Comparison of ENCODE assay signal across 11 cellular contexts in genomic region chr1:236507022-236507700, GRCh38. TPM values are rescaled to one million over a fixed set of nuclear protein-coding genes. Genes with fewer than 3 reads are reported as not detected.
A peak's percentile ranks its signal among the peaks of the same experiment; 100 is the strongest.
DNase-seq lines count a peak whose midpoint lies in the region; ATAC-seq, FAIRE-seq and TF ChIP-seq lines count a peak whose summit lies in the region.
"Had no signal": no experiment of that assay in that cellular context is flagged by ENCODE, and none has a peak within 500 bp of the region (broad histone marks: within the 10 kb centered on the region; RNA-seq: fewer than 3 reads in every experiment).

No MANE protein-coding gene starts in this region.

- peaks cover 16% of the 10 kb centered on the region for H3K27me3 Mint-ChIP-seq in HFFc6 (ENCODE audit: insufficient read depth)

- DNase-seq in HFFc6: peak; percentile 7
- peak; percentile 4 for DNase-seq in SW480 (ENCODE audit: low spot score)
- peak in 3 of 6 donors; percentile 31 to 37 (median 37) for DNase-seq in pancreas
- DNase-seq in effector CD8-positive, alpha-beta T cell (lab: John Stamatoyannopoulos, UW): no peak
- DNase-seq: KG1; stimulated activated naive CD4-positive, alpha-beta T cell; T-helper 1 cell had no signal

- H3K4me3 ChIP-seq in gastroesophageal sphincter (no peak overlapping the region), pancreas (no peak overlapping the region)

- TF ChIP-seq POLR2A in gastroesophageal sphincter (IDR thresholded peaks at IDR 0.05): no peak

- H3K4me1 Mint-ChIP-seq in HFFc6 (ENCODE audit: low read depth): peaks cover 26% of the 10 kb centered on the region

- no peak overlapping the region for H3K27ac Mint-ChIP-seq in HFFc6

- no peaks in the 10 kb centered on the region for H3K9me3 Mint-ChIP-seq in HFFc6

- H3K36me3 ChIP-seq in gastroesophageal sphincter: no peaks in the 10 kb centered on the region
- H3K36me3 ChIP-seq in pancreas: no peaks in the 10 kb centered on the region

- H3K27me3 ChIP-seq in gastroesophageal sphincter (no peaks in the 10 kb centered on the region), pancreas (no peaks in the 10 kb centered on the region)

- no peak for FAIRE-seq in pancreas (lab: Jason Lieb, UNC)

- no peak for TF ChIP-seq EP300 in gastroesophageal sphincter (IDR thresholded peaks at IDR 0.05)

- no peak overlapping the region for H3K4me3 Mint-ChIP-seq in HFFc6

- TF ChIP-seq CTCF in HFFc6 (IDR thresholded peaks at IDR 0.05) (no peak), gastroesophageal sphincter (IDR thresholded peaks at IDR 0.05) (no peak), pancreas (IDR thresholded peaks at IDR 0.05) (no peak)

- H3K9me3 ChIP-seq in gastroesophageal sphincter (no peaks in the 10 kb centered on the region), pancreas (no peaks in the 10 kb centered on the region)

- WGBS in gastroesophageal sphincter (ENCODE audit: low coverage in 1 of 2), 2 donors: 26 to 68% methylated on average over 2 to 5 of the region's 5 CpGs
- 37 to 42% methylated on average over 5 of the region's 5 CpGs for WGBS in pancreas, 2 donors

- no peaks in the 10 kb centered on the region for H3K36me3 Mint-ChIP-seq in HFFc6 (ENCODE audit: low read depth)

- ATAC-seq in gastroesophageal sphincter: peak; percentile 74
- ATAC-seq in pancreas: peak; percentile 63 to 82 (median 72)
- ATAC-seq in GM21786 (IDR thresholded peaks at IDR 0.05; ENCODE audit: unreplicated experiment): no peak
- no peak for ATAC-seq in HG02642 (IDR thresholded peaks at IDR 0.05; ENCODE audit: poor library complexity, unreplicated experiment)
- ATAC-seq in HG03457 (IDR thresholded peaks at IDR 0.05; ENCODE audit: unreplicated experiment): no peak

- intact Hi-C loops in pancreas (cut with DNase I): no loop called here

- H3K4me1 ChIP-seq in gastroesophageal sphincter (peaks cover 0 to 10% (median 0%) of the 10 kb centered on the region in 3 donors), pancreas (peaks cover 0 to 19% (median 13%) of the 10 kb centered on the region in 3 donors)

- peak overlapping the region in 1 of 4 donors; percentile 59 for H3K27ac ChIP-seq in gastroesophageal sphincter
- H3K27ac ChIP-seq in pancreas: peak overlapping the region in 2 of 4 donors; percentile 10 to 51

RNA-seq across cellular contexts. Expression of gene LGALS8, which starts 16.6 kb away (rescaled TPM):
- total RNA-seq in HFFc6 (2021; fragmentation: NEBNext Ultra II Directional; extraction: Animal tissue kit (Norgen Biotek cat#: 25700)): 10 to 100 TPM; 27.4 to 37.5 (median 35.0) TPM
- total RNA-seq in gastroesophageal sphincter (10 to 100 TPM; 50.5 to 81.8 (median 54.7) TPM), pancreas (10 to 100 TPM; 18.5 to 55.1 (median 27.2) TPM)
- 10 to 100 TPM; 18.8 to 30.7 TPM for polyA plus RNA-seq in pancreas

Comparison
In these comparisons a context has a peak if more than half of its experiments do, and no peak if none do; other contexts are left out.
1. ATAC-seq: peak in gastroesophageal sphincter (single experiment) and pancreas (4 of 4); none in GM21786 (single experiment), HG02642 (single experiment) and HG03457 (single experiment).